In the genomic region with DNA sequence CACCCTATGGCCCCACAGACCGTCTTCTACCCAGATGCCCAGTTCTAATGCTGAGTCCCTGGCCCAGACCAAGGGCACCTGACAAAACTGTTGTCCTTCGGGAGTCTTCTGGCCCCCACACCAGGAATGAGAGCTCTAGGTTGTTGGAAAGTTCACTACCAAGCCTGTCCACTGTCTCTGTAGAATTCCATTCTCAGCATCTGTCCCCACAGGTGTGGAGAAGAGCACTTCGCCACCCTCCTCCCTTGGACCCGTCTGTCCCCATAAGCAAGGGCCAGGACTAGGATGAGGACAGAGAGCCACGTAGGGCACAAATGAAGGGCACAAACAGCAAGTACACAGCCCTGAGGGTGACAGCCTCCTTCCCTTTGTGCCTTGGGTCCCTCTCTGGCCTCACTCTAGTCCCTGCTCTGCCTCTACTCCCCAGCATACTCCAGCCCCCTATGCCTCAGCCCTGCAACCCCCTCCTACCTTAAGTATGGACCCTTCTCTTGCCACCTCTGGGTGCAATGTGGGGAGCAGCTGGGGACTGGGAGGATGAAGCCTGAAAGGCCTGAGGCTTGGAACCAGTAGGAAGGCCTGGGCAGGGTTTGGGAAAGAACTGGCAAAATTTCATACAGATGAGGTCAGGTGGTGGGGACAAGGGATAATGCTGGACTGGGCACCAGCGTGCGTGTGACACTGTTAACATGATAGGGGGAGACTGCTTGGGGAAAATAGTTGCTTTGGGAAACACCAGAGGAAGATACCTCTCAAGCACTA, we compare ENCODE assay signal across 1 cellular context.
TF ChIP-seq lines count a peak whose summit lies in the region.

No MANE protein-coding gene starts in this region.

TF ChIP-seq in HepG2, 621 proteins besides CTCF, POLR2A, EP300 and RAD21 (continued from another document and continues in another):
- TF ChIP-seq, protein P1, sequence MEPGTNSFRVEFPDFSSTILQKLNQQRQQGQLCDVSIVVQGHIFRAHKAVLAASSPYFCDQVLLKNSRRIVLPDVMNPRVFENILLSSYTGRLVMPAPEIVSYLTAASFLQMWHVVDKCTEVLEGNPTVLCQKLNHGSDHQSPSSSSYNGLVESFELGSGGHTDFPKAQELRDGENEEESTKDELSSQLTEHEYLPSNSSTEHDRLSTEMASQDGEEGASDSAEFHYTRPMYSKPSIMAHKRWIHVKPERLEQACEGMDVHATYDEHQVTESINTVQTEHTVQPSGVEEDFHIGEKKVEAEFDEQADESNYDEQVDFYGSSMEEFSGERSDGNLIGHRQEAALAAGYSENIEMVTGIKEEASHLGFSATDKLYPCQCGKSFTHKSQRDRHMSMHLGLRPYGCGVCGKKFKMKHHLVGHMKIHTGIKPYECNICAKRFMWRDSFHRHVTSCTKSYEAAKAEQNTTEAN (CRISPR knock-in tag; conservative IDR thresholded peaks at IDR 0.05), result no peak
- TF ChIP-seq REL (CRISPR knock-in tag; conservative IDR thresholded peaks at IDR 0.05) (0 out of 2 replicates have a peak, but pooled peaks have one; percentile 50), SETDB1 (CRISPR knock-in tag; IDR thresholded peaks at IDR 0.05; ENCODE audit: borderline replicate concordance) (peak; percentile 80; the same call in 1 of the 2 replicates), ZBTB1 (CRISPR knock-in tag; IDR thresholded peaks at IDR 0.05; ENCODE audit: borderline replicate concordance) (no peak), SP140L (CRISPR knock-in tag; IDR thresholded peaks at IDR 0.05; ENCODE audit: borderline replicate concordance) (0 out of 2 replicates have a peak, but pooled peaks have one; percentile 13), ZNF101 (CRISPR knock-in tag; IDR thresholded peaks at IDR 0.05; ENCODE audit: borderline replicate concordance, low read depth) (no peak), PAXIP1 (CRISPR knock-in tag; conservative IDR thresholded peaks at IDR 0.05) (no peak), SKIL (CRISPR knock-in tag; IDR thresholded peaks at IDR 0.05; ENCODE audit: borderline replicate concordance) (0 out of 2 replicates have a peak, but pooled peaks have one; percentile 5), ZNF598 (CRISPR knock-in tag; IDR thresholded peaks at IDR 0.05; ENCODE audit: borderline replicate concordance) (no peak), ZNF773 (CRISPR knock-in tag; IDR thresholded peaks at IDR 0.05; ENCODE audit: borderline replicate concordance) (peak; percentile 66; the same call in 1 of the 2 replicates), ZNF780A (CRISPR knock-in tag; IDR thresholded peaks at IDR 0.05) (peak; percentile 16; the same call in 1 of the 2 replicates), CREB1 (IDR thresholded peaks at IDR 0.05) (no peak), CREB1 (CRISPR knock-in tag; IDR thresholded peaks at IDR 0.05) (no peak), KMT2A (CRISPR knock-in tag; IDR thresholded peaks at IDR 0.05) (0 out of 2 replicates have a peak, but pooled peaks have one; percentile 2), ZSCAN25 (CRISPR knock-in tag; IDR thresholded peaks at IDR 0.05) (no peak), GATA4 (IDR thresholded peaks at IDR 0.05; ENCODE audit: borderline replicate concordance, low read depth) (no peak), ZBTB2 (CRISPR knock-in tag; IDR thresholded peaks at IDR 0.05; ENCODE audit: low read depth) (no peak), TMF1 (CRISPR knock-in tag; IDR thresholded peaks at IDR 0.05; ENCODE audit: low read depth) (no peak), LBX2 (CRISPR knock-in tag; IDR thresholded peaks at IDR 0.05; ENCODE audit: borderline replicate concordance) (0 out of 2 replicates have a peak, but pooled peaks have one; percentile 15), THAP7 (CRISPR knock-in tag; IDR thresholded peaks at IDR 0.05) (0 out of 2 replicates have a peak, but pooled peaks have one; percentile 23), ZNF232 (CRISPR knock-in tag; IDR thresholded peaks at IDR 0.05; ENCODE audit: borderline replicate concordance) (0 out of 2 replicates have a peak, but pooled peaks have one; percentile 2), ZNF878 (CRISPR knock-in tag; IDR thresholded peaks at IDR 0.05) (no peak), REXO4 (CRISPR knock-in tag; IDR thresholded peaks at IDR 0.05; ENCODE audit: borderline replicate concordance) (no peak), EED (CRISPR knock-in tag; IDR thresholded peaks at IDR 0.05) (no peak), ZNF547 (CRISPR knock-in tag; IDR thresholded peaks at IDR 0.05) (peak; percentile 76; the same call in 1 of the 2 replicates), CBX1 (IDR thresholded peaks at IDR 0.05; ENCODE audit: low read depth) (no peak), SP4 (CRISPR knock-in tag; IDR thresholded peaks at IDR 0.05) (0 out of 2 replicates have a peak, but pooled peaks have one; percentile 4), MED13 (CRISPR knock-in tag; IDR thresholded peaks at IDR 0.05) (no peak)
- TF ChIP-seq, protein P2, sequence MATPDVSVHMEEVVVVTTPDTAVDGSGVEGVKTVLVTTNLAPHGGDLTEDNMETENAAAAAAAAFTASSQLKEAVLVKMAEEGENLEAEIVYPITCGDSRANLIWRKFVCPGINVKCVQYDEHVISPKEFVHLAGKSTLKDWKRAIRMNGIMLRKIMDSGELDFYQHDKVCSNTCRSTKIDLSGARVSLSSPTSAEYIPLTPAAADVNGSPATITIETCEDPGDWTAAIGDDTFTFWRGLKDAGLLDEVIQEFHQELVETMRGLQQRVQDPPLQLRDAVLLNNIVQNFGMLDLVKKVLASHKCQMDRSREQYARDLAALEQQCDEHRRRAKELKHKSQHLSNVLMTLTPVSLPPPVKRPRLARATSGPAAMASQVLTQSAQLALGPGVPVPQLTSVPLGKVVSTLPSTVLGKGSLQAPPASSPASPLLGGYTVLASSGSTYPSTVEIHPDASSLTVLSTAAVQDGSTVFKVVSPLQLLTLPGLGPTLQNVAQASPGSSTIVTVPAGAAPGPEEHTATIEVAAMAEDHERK (CRISPR knock-in tag; IDR thresholded peaks at IDR 0.05; ENCODE audit: low read depth), result no peak
- TF ChIP-seq, protein P3, sequence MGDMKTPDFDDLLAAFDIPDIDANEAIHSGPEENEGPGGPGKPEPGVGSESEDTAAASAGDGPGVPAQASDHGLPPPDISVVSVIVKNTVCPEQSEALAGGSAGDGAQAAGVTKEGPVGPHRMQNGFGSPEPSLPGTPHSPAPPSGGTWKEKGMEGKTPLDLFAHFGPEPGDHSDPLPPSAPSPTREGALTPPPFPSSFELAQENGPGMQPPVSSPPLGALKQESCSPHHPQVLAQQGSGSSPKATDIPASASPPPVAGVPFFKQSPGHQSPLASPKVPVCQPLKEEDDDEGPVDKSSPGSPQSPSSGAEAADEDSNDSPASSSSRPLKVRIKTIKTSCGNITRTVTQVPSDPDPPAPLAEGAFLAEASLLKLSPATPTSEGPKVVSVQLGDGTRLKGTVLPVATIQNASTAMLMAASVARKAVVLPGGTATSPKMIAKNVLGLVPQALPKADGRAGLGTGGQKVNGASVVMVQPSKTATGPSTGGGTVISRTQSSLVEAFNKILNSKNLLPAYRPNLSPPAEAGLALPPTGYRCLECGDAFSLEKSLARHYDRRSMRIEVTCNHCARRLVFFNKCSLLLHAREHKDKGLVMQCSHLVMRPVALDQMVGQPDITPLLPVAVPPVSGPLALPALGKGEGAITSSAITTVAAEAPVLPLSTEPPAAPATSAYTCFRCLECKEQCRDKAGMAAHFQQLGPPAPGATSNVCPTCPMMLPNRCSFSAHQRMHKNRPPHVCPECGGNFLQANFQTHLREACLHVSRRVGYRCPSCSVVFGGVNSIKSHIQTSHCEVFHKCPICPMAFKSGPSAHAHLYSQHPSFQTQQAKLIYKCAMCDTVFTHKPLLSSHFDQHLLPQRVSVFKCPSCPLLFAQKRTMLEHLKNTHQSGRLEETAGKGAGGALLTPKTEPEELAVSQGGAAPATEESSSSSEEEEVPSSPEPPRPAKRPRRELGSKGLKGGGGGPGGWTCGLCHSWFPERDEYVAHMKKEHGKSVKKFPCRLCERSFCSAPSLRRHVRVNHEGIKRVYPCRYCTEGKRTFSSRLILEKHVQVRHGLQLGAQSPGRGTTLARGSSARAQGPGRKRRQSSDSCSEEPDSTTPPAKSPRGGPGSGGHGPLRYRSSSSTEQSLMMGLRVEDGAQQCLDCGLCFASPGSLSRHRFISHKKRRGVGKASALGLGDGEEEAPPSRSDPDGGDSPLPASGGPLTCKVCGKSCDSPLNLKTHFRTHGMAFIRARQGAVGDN (CRISPR knock-in tag; IDR thresholded peaks at IDR 0.05), result peak; percentile 6; the same call in 1 of the 2 replicates
- TF ChIP-seq, protein P4, sequence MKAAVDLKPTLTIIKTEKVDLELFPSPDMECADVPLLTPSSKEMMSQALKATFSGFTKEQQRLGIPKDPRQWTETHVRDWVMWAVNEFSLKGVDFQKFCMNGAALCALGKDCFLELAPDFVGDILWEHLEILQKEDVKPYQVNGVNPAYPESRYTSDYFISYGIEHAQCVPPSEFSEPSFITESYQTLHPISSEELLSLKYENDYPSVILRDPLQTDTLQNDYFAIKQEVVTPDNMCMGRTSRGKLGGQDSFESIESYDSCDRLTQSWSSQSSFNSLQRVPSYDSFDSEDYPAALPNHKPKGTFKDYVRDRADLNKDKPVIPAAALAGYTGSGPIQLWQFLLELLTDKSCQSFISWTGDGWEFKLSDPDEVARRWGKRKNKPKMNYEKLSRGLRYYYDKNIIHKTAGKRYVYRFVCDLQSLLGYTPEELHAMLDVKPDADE (CRISPR knock-in tag; IDR thresholded peaks at IDR 0.05), result no peak
- TF ChIP-seq, protein P5, sequence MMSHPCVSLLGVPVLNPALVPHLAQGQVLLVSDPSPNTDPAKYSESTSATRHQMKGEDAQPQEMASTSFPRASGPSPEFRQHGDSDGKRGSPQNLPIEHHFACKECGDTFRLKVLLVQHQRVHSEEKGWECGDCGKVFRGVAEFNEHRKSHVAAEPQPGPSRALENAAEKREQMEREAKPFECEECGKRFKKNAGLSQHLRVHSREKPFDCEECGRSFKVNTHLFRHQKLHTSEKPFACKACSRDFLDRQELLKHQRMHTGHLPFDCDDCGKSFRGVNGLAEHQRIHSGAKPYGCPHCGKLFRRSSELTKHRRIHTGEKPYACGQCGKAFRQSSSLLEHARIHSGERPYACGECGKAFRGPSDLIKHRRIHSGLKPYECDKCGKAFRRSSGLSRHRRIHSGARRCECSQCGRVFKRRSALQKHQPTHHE (CRISPR knock-in tag; IDR thresholded peaks at IDR 0.05; ENCODE audit: borderline replicate concordance), result peak; percentile 52; the same call in 1 of the 2 replicates
- TF ChIP-seq, protein P6, sequence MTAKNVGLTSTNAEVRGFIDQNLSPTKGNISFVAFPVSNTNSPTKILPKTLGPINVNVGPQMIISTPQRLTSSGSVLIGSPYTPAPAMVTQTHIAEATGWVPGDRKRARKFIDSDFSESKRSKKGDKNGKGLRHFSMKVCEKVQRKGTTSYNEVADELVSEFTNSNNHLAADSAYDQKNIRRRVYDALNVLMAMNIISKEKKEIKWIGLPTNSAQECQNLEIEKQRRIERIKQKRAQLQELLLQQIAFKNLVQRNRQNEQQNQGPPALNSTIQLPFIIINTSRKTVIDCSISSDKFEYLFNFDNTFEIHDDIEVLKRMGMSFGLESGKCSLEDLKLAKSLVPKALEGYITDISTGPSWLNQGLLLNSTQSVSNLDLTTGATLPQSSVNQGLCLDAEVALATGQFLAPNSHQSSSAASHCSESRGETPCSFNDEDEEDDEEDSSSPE (CRISPR knock-in tag; IDR thresholded peaks at IDR 0.05), result 0 out of 2 replicates have a peak, but pooled peaks have one; percentile 15
